34 cellular contexts compared by ENCODE assay signal in genomic region chr2:165082479-165082878, GRCh38.
"Had no signal": no experiment of that assay in that cellular context is flagged by ENCODE, and none has a peak within 500 bp of the region (broad histone marks: within the 10 kb centered on the region; RNA-seq: fewer than 3 reads in every experiment).

No MANE protein-coding gene starts in this region.

- H3K27ac ChIP-seq: ascending aorta, cardiac muscle cell, VCaP had no signal

- H3K36me3 ChIP-seq: ascending aorta, cardiac muscle cell had no signal

- H3K4me1 Mint-ChIP-seq: activated B cell treated with CpG ODN at 0.5 μM for 24 hours; activated CD4-positive, alpha-beta memory T cell treated with anti-CD3 and anti-CD28 coated beads, Interleukin-2, amount 10 ng/mL, durations not matched to agents 7 days and 5 days; activated CD4-positive, alpha-beta T cell treated with anti-CD3 and anti-CD28 coated beads, Interleukin-2, amount 10 ng/mL, durations not matched to agents 7 days and 5 days; activated CD8-positive, alpha-beta memory T cell treated with anti-CD3 and anti-CD28 coated beads, Interleukin-2, amount 10 ng/mL, durations not matched to agents 7 days and 5 days; activated naive CD4-positive, alpha-beta T cell treated with anti-CD3 and anti-CD28 coated beads, Interleukin-2, amount 10 ng/mL, durations not matched to agents 7 days and 5 days; activated naive CD4-positive, alpha-beta T cell treated with anti-CD3 and anti-CD28 coated beads, Interleukin-2, amount 50 U/mL, for 24 hours; activated naive CD8-positive, alpha-beta T cell treated with anti-CD3 and anti-CD28 coated beads, Interleukin-2, amount 10 ng/mL, durations not matched to agents 7 days and 5 days; activated naive CD8-positive, alpha-beta T cell treated with anti-CD3 and anti-CD28 coated beads, Interleukin-2, amount 50 U/mL, for 24 hours; brain; central memory CD8-positive, alpha-beta T cell had no signal

- ATAC-seq: activated CD8-positive, alpha-beta memory T cell treated with anti-CD3 and anti-CD28 coated beads, Interleukin-2, amount 10 ng/mL, durations not matched to agents 7 days and 5 days; activated CD8-positive, alpha-beta T cell treated with anti-CD3 and anti-CD28 coated beads, Interleukin-2, amount 10 ng/mL, durations not matched to agents 7 days and 5 days; activated naive CD8-positive, alpha-beta T cell treated with anti-CD3 and anti-CD28 coated beads, Interleukin-2, amount 50 U/mL, for 24 hours had no signal

- H3K27ac Mint-ChIP-seq: activated B cell treated with CpG ODN at 0.5 μM for 24 hours; activated CD4-positive, alpha-beta memory T cell treated with anti-CD3 and anti-CD28 coated beads, Interleukin-2, amount 10 ng/mL, durations not matched to agents 7 days and 5 days; activated CD4-positive, alpha-beta T cell treated with anti-CD3 and anti-CD28 coated beads, Interleukin-2, amount 10 ng/mL, durations not matched to agents 7 days and 5 days; activated CD8-positive, alpha-beta memory T cell treated with anti-CD3 and anti-CD28 coated beads, Interleukin-2, amount 10 ng/mL, durations not matched to agents 7 days and 5 days; activated CD8-positive, alpha-beta T cell treated with anti-CD3 and anti-CD28 coated beads, Interleukin-2, amount 10 ng/mL, durations not matched to agents 7 days and 5 days; activated naive CD4-positive, alpha-beta T cell treated with anti-CD3 and anti-CD28 coated beads, Interleukin-2, amount 10 ng/mL, durations not matched to agents 7 days and 5 days; activated naive CD4-positive, alpha-beta T cell treated with anti-CD3 and anti-CD28 coated beads, Interleukin-2, amount 50 U/mL, for 24 hours; activated naive CD8-positive, alpha-beta T cell; activated naive CD8-positive, alpha-beta T cell treated with anti-CD3 and anti-CD28 coated beads, Interleukin-2, amount 10 ng/mL, durations not matched to agents 7 days and 5 days; activated naive CD8-positive, alpha-beta T cell treated with anti-CD3 and anti-CD28 coated beads, Interleukin-2, amount 50 U/mL, for 24 hours; activated T-cell treated with anti-CD3 and anti-CD28 coated beads, Interleukin-2, amount 50 U/mL, for 24 hours; activated T-helper 2 cell treated with anti-CD3 and anti-CD28 coated beads, Interferon-gamma antibody, Interleukin-2, Interleukin-4, amounts not matched to agents 10 μg/mL and 5 μg/mL and 100 μg/mL, durations not matched to agents 14 hours and 24 hours and 36 hours; T-helper 1 cell treated with Interleukin-12 subunit alpha and Interleukin-12 subunit beta and Interleukin-4 antibody, amounts not matched to agents 30 μg/mL and 1 μg/mL, for 36 hours; T-helper 2 cell treated with Interferon-gamma antibody and Interleukin-4, amounts not matched to agents 5 μg/mL and 100 μg/mL, for 36 hours had no signal

- H3K36me3 Mint-ChIP-seq: activated CD8-positive, alpha-beta memory T cell treated with anti-CD3 and anti-CD28 coated beads, Interleukin-2, amount 10 ng/mL, durations not matched to agents 7 days and 5 days; activated naive CD4-positive, alpha-beta T cell treated with anti-CD3 and anti-CD28 coated beads, Interleukin-2, amount 10 ng/mL, durations not matched to agents 7 days and 5 days; activated naive CD4-positive, alpha-beta T cell treated with anti-CD3 and anti-CD28 coated beads, Interleukin-2, amount 50 U/mL, for 24 hours; activated naive CD8-positive, alpha-beta T cell treated with anti-CD3 and anti-CD28 coated beads, Interleukin-2, amount 10 ng/mL, durations not matched to agents 7 days and 5 days had no signal

- H3K27me3 ChIP-seq: ascending aorta, cardiac muscle cell had no signal

- H3K4me3 Mint-ChIP-seq: activated B cell treated with CpG ODN at 0.5 μM for 24 hours; activated CD4-positive, alpha-beta memory T cell treated with anti-CD3 and anti-CD28 coated beads, Interleukin-2, amount 10 ng/mL, durations not matched to agents 7 days and 5 days; activated CD4-positive, alpha-beta T cell treated with anti-CD3 and anti-CD28 coated beads, Interleukin-2, amount 10 ng/mL, durations not matched to agents 7 days and 5 days; activated CD8-positive, alpha-beta memory T cell treated with anti-CD3 and anti-CD28 coated beads, Interleukin-2, amount 10 ng/mL, durations not matched to agents 7 days and 5 days; activated CD8-positive, alpha-beta T cell treated with anti-CD3 and anti-CD28 coated beads, Interleukin-2, amount 10 ng/mL, durations not matched to agents 7 days and 5 days; activated naive CD4-positive, alpha-beta T cell treated with anti-CD3 and anti-CD28 coated beads, Interleukin-2, amount 10 ng/mL, durations not matched to agents 7 days and 5 days; activated naive CD4-positive, alpha-beta T cell treated with anti-CD3 and anti-CD28 coated beads, Interleukin-2, amount 50 U/mL, for 24 hours; activated naive CD8-positive, alpha-beta T cell; activated naive CD8-positive, alpha-beta T cell treated with anti-CD3 and anti-CD28 coated beads, Interleukin-2, amount 10 ng/mL, durations not matched to agents 7 days and 5 days; activated naive CD8-positive, alpha-beta T cell treated with anti-CD3 and anti-CD28 coated beads, Interleukin-2, amount 50 U/mL, for 24 hours; activated T-cell treated with anti-CD3 and anti-CD28 coated beads, Interleukin-2, amount 50 U/mL, for 24 hours; brain; central memory CD8-positive, alpha-beta T cell; T-helper 1 cell treated with Interleukin-12 subunit alpha and Interleukin-12 subunit beta and Interleukin-4 antibody, amounts not matched to agents 30 μg/mL and 1 μg/mL, for 36 hours; T-helper 2 cell treated with Interferon-gamma antibody and Interleukin-4, amounts not matched to agents 5 μg/mL and 100 μg/mL, for 36 hours had no signal

- H3K4me3 ChIP-seq: ascending aorta, cardiac muscle cell had no signal

- H3K27me3 Mint-ChIP-seq: activated B cell treated with CpG ODN at 0.5 μM for 24 hours; activated CD4-positive, alpha-beta memory T cell treated with anti-CD3 and anti-CD28 coated beads, Interleukin-2, amount 10 ng/mL, durations not matched to agents 7 days and 5 days; activated CD4-positive, alpha-beta T cell treated with anti-CD3 and anti-CD28 coated beads, Interleukin-2, amount 10 ng/mL, durations not matched to agents 7 days and 5 days; activated CD8-positive, alpha-beta memory T cell treated with anti-CD3 and anti-CD28 coated beads, Interleukin-2, amount 10 ng/mL, durations not matched to agents 7 days and 5 days; activated naive CD4-positive, alpha-beta T cell treated with anti-CD3 and anti-CD28 coated beads, Interleukin-2, amount 10 ng/mL, durations not matched to agents 7 days and 5 days; activated naive CD4-positive, alpha-beta T cell treated with anti-CD3 and anti-CD28 coated beads, Interleukin-2, amount 50 U/mL, for 24 hours; activated naive CD8-positive, alpha-beta T cell; activated naive CD8-positive, alpha-beta T cell treated with anti-CD3 and anti-CD28 coated beads, Interleukin-2, amount 10 ng/mL, durations not matched to agents 7 days and 5 days; activated naive CD8-positive, alpha-beta T cell treated with anti-CD3 and anti-CD28 coated beads, Interleukin-2, amount 50 U/mL, for 24 hours; activated T-cell treated with anti-CD3 and anti-CD28 coated beads, Interleukin-2, amount 50 U/mL, for 24 hours; brain; central memory CD8-positive, alpha-beta T cell had no signal

- H3K4me1 ChIP-seq: ascending aorta had no signal

- DNase-seq: activated B cell treated with CpG ODN at 0.5 μM for 24 hours; activated CD4-positive, alpha-beta memory T cell treated with anti-CD3 and anti-CD28 coated beads, Interleukin-2, amount 10 ng/mL, durations not matched to agents 7 days and 5 days; activated CD4-positive, alpha-beta T cell treated with anti-CD3 and anti-CD28 coated beads for 4 hours; activated CD4-positive, alpha-beta T cell treated with anti-CD3 and anti-CD28 coated beads, Interleukin-2, amount 10 ng/mL, durations not matched to agents 7 days and 5 days; activated CD4-positive, alpha-beta T cell treated with anti-CD3 and anti-CD28 coated beads, Interleukin-2, amount 50 U/mL, for 48 hours; activated CD4-positive, CD25-positive, alpha-beta regulatory T cell treated with anti-CD3 and anti-CD28 coated beads, Interleukin-2, amount 50 U/mL, for 72 hours; activated CD8-positive, alpha-beta memory T cell treated with anti-CD3 and anti-CD28 coated beads for 24 hours; activated CD8-positive, alpha-beta memory T cell treated with anti-CD3 and anti-CD28 coated beads, Interleukin-2, amount 10 ng/mL, durations not matched to agents 7 days and 5 days; activated CD8-positive, alpha-beta memory T cell treated with anti-CD3 and anti-CD28 coated beads, Interleukin-2, amount 50 U/mL, for 48 hours; activated CD8-positive, alpha-beta T cell treated with anti-CD3 and anti-CD28 coated beads, Interleukin-2, amount 10 ng/mL, durations not matched to agents 7 days and 5 days; activated effector memory CD4-positive, alpha-beta T cell treated with Interleukin-2 at 50 U/mL for 16 hours; activated gamma-delta T cell; activated naive CD4-positive, alpha-beta T cell treated with anti-CD3 and anti-CD28 coated beads, Interleukin-2, amount 10 ng/mL, durations not matched to agents 7 days and 5 days; activated naive CD4-positive, alpha-beta T cell treated with Interleukin-2 at 50 U/mL for 16 hours; activated naive CD8-positive, alpha-beta T cell treated with anti-CD3 and anti-CD28 coated beads, Interleukin-2, amount 10 ng/mL, durations not matched to agents 7 days and 5 days; activated naive CD8-positive, alpha-beta T cell treated with anti-CD3 and anti-CD28 coated beads, Interleukin-2, amount 50 U/mL, for 24 hours; activated T-cell treated with anti-CD3 and anti-CD28 coated beads, Interleukin-2, amount 50 U/mL, for 24 hours; amygdala; anterior cingulate cortex; caudate nucleus; cerebellar nuclear complex; T-helper 1 cell; T-helper 2 cell; T-helper 9 cell had no signal
